ENCODE assay signal across 26 cellular contexts in the genomic region with DNA sequence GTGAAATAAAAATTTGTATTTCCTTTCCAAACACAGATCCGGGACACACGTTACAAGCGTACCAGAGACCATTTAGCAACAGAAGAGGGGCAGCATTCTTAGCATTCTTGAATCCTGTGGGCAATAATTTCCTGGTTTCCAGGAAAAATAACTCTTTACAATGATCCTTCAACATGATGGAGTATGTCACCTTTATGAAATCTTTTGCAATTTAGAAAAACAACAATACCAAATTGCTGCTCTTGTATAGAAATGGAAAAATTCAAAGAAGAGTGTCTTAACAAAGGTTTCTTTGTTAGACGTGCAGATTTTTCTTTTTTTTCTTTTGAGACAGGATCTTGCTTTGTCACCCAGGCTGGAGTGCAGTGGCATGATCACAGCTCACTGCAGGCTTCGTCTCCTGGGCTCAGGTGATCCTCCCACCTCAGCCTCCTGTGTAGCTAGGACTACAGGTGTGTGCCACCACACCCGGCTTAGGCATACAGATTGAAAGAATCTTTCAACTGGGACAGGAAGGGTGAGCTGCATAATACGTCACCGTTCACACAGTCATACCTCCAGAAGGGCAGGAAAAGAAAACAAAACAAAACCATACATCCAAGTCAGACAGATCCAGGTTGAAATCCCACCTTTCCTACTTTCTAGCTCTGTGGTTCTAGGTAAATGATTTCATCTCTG. TPM values are rescaled to one million over a fixed set of nuclear protein-coding genes. Genes with fewer than 3 reads are reported as not detected.
DNase-seq lines count a peak whose midpoint lies in the region; ATAC-seq and TF ChIP-seq lines count a peak whose summit lies in the region.
"Had no signal": no experiment of that assay in that cellular context is flagged by ENCODE, and none has a peak within 500 bp of the region (broad histone marks: within the 10 kb centered on the region; RNA-seq: fewer than 3 reads in every experiment).

No MANE protein-coding gene starts in this region.

- ATAC-seq in mucosa of descending colon (peak; percentile 58), HG03469 (IDR thresholded peaks at IDR 0.05; ENCODE audit: unreplicated experiment) (no peak)
- ATAC-seq in activated CD8-positive, alpha-beta memory T cell treated with anti-CD3 and anti-CD28 coated beads, Interleukin-2, amount 10 ng/mL, durations not matched to agents 7 days and 5 days: no peak
- ATAC-seq: activated CD4-positive, alpha-beta T cell treated with anti-CD3 and anti-CD28 coated beads for 36 hours; heart right ventricle; left cardiac atrium had no signal

- no peaks in the 10 kb centered on the region for H3K4me1 Mint-ChIP-seq in endodermal cell
- H3K4me1 Mint-ChIP-seq in activated CD8-positive, alpha-beta memory T cell treated with anti-CD3 and anti-CD28 coated beads, Interleukin-2, amount 10 ng/mL, durations not matched to agents 7 days and 5 days: peaks cover 4% of the 10 kb centered on the region
- H3K4me1 Mint-ChIP-seq: activated CD4-positive, alpha-beta T cell treated with anti-CD3 and anti-CD28 coated beads for 36 hours; brain; CD4-positive, CD25-positive, alpha-beta regulatory T cell had no signal

- TF ChIP-seq CTCF in PC-9 (conservative IDR thresholded peaks at IDR 0.05): no peak
- TF ChIP-seq CTCF in endodermal cell (conservative IDR thresholded peaks at IDR 0.05): no peak
- TF ChIP-seq CTCF in mucosa of descending colon (IDR thresholded peaks at IDR 0.05): no peak

- H3K9me3 ChIP-seq in PC-9 (ENCODE audit: insufficient read depth, low read depth) (no peaks in the 10 kb centered on the region), endodermal cell (ENCODE audit: control insufficient read depth, low read length) (no peaks in the 10 kb centered on the region), mucosa of descending colon (no peaks in the 10 kb centered on the region)
- H3K9me3 ChIP-seq: heart right ventricle, sigmoid colon, thoracic aorta had no signal

- H2AFZ ChIP-seq in PC-9: no peak overlapping the region

- 77 to 87% methylated on average over 6 to 8 of the region's 8 CpGs for WGBS in endodermal cell (ENCODE audit: insufficient coverage in 1 of 2, insufficient read length in 1 of 2), 2 experiments

- POLR2A ChIA-PET in PC-9 (lab: Charles Lee; ENCODE audit: unreplicated experiment): no interaction called here

- no peak overlapping the region for H3K4me2 ChIP-seq in PC-9

- DNase-seq in PC-9 (peak in 1 of 2 experiments; percentile 74), endodermal cell (no peak), mucosa of descending colon (no peak), superior temporal gyrus (ENCODE audit: extremely low spot score) (peak; percentile 24), NCI-H2107 (lab: John Stamatoyannopoulos, UW) (no peak), NCI-H1694 treated with DMSO at 0.1 percent for 48 hours (lab: John Stamatoyannopoulos, UW) (no peak)
- DNase-seq in activated CD8-positive, alpha-beta memory T cell treated with anti-CD3 and anti-CD28 coated beads, Interleukin-2, amount 10 ng/mL, durations not matched to agents 7 days and 5 days: no peak
- DNase-seq: activated CD4-positive, alpha-beta T cell treated with anti-CD3 and anti-CD28 coated beads for 36 hours; activated CD8-positive, alpha-beta memory T cell treated with anti-CD3 and anti-CD28 coated beads for 24 hours; activated naive CD4-positive, alpha-beta T cell; activated T-cell treated with anti-CD3 and anti-CD28 coated beads, Interleukin-2, amount 50 U/mL, for 48 hours; CD4-positive, CD25-positive, alpha-beta regulatory T cell; heart right ventricle; left cardiac atrium; mammary epithelial cell; NCI-H2081; NCI-H345; NCI-H748 treated with DMSO at 0.1 percent for 48 hours; RPMI8226; sigmoid colon; stimulated activated naive CD4-positive, alpha-beta T cell treated with Interleukin-2 at 50 U/mL for 16 hours had no signal

- CTCF ChIA-PET in PC-9 (lab: Charles Lee): interaction anchor here (0.6 kb wide), 1 partner anchor 98 kb away, joined by 4 read pairs; no protein-coding TSS in a partner anchor
- CTCF ChIA-PET in activated CD8-positive, alpha-beta memory T cell treated with anti-CD3 and anti-CD28 coated beads, Interleukin-2, amount 10 ng/mL, durations not matched to agents 7 days and 5 days (lab: Charles Lee): no interaction called here

- H3K27me3 Mint-ChIP-seq in endodermal cell (ENCODE audit: insufficient read depth): peaks cover 4% of the 10 kb centered on the region
- H3K27me3 Mint-ChIP-seq in activated CD8-positive, alpha-beta memory T cell treated with anti-CD3 and anti-CD28 coated beads, Interleukin-2, amount 10 ng/mL, durations not matched to agents 7 days and 5 days: peaks cover 4% of the 10 kb centered on the region
- H3K27me3 Mint-ChIP-seq: CD4-positive, CD25-positive, alpha-beta regulatory T cell; progenitor cell of endocrine pancreas had no signal

- BruUV-seq in PC-9 (replicated peaks; lab: Mats Ljungman, UMichigan): no TSS peak

- intact Hi-C loops in PC-9 (cut with micrococcal nuclease; ENCODE audit: unreplicated experiment): no loop called here
- intact Hi-C loops in mucosa of descending colon (cut with DNase I, micrococcal nuclease): no loop called here

- H3K36me3 ChIP-seq in PC-9 (ENCODE audit: low read depth) (no peaks in the 10 kb centered on the region), endodermal cell (ENCODE audit: control insufficient read depth, insufficient read depth, low read length) (no peaks in the 10 kb centered on the region), mucosa of descending colon (ENCODE audit: low read depth) (no peaks in the 10 kb centered on the region)
- H3K36me3 ChIP-seq: heart right ventricle, sigmoid colon, thoracic aorta had no signal

- H3K9me3 Mint-ChIP-seq in endodermal cell: no peaks in the 10 kb centered on the region
- H3K9me3 Mint-ChIP-seq in activated CD8-positive, alpha-beta memory T cell treated with anti-CD3 and anti-CD28 coated beads, Interleukin-2, amount 10 ng/mL, durations not matched to agents 7 days and 5 days (ENCODE audit: low read depth): no peaks in the 10 kb centered on the region
- H3K9me3 Mint-ChIP-seq: T-helper 2 cell treated with Interferon-gamma antibody and Interleukin-4, amounts not matched to agents 5 μg/mL and 100 μg/mL, for 36 hours had no signal

- H3K4me3 ChIP-seq in PC-9: no peak overlapping the region
- H3K4me3 ChIP-seq in endodermal cell (ENCODE audit: low read length): no peak overlapping the region
- H3K4me3 ChIP-seq in mucosa of descending colon: no peak overlapping the region
- H3K4me3 ChIP-seq: heart right ventricle, sigmoid colon, thoracic aorta had no signal

- H3K27ac ChIP-seq in PC-9 (peak overlapping the region; percentile 8; the same call in 1 of the 2 replicates), endodermal cell (ENCODE audit: low read depth, low read length) (no peak overlapping the region)
- H3K27ac ChIP-seq: heart right ventricle, sigmoid colon, thoracic aorta had no signal

- no peak overlapping the region for H3K4me3 Mint-ChIP-seq in endodermal cell
- no peak overlapping the region for H3K4me3 Mint-ChIP-seq in activated CD8-positive, alpha-beta memory T cell treated with anti-CD3 and anti-CD28 coated beads, Interleukin-2, amount 10 ng/mL, durations not matched to agents 7 days and 5 days
- H3K4me3 Mint-ChIP-seq: activated CD4-positive, alpha-beta T cell treated with anti-CD3 and anti-CD28 coated beads for 36 hours; brain; CD4-positive, CD25-positive, alpha-beta regulatory T cell; T-helper 2 cell treated with Interferon-gamma antibody and Interleukin-4, amounts not matched to agents 5 μg/mL and 100 μg/mL, for 36 hours had no signal

- peak overlapping the region; percentile 48 for H3K27ac Mint-ChIP-seq in endodermal cell
- no peak overlapping the region for H3K27ac Mint-ChIP-seq in activated CD8-positive, alpha-beta memory T cell treated with anti-CD3 and anti-CD28 coated beads, Interleukin-2, amount 10 ng/mL, durations not matched to agents 7 days and 5 days
- H3K27ac Mint-ChIP-seq: activated CD4-positive, alpha-beta T cell treated with anti-CD3 and anti-CD28 coated beads for 36 hours; brain; CD4-positive, CD25-positive, alpha-beta regulatory T cell; progenitor cell of endocrine pancreas; T-helper 2 cell treated with Interferon-gamma antibody and Interleukin-4, amounts not matched to agents 5 μg/mL and 100 μg/mL, for 36 hours had no signal

- H3K36me3 Mint-ChIP-seq in endodermal cell (ENCODE audit: low read depth): no peaks in the 10 kb centered on the region
- no peaks in the 10 kb centered on the region for H3K36me3 Mint-ChIP-seq in activated CD8-positive, alpha-beta memory T cell treated with anti-CD3 and anti-CD28 coated beads, Interleukin-2, amount 10 ng/mL, durations not matched to agents 7 days and 5 days
- H3K36me3 Mint-ChIP-seq: brain; CD4-positive, CD25-positive, alpha-beta regulatory T cell had no signal

- no peaks in the 10 kb centered on the region for H3K79me2 ChIP-seq in PC-9 (ENCODE audit: low read depth)

- H3F3A ChIP-seq in PC-9 (ENCODE audit: insufficient read depth, low read depth): peaks cover 12% of the 10 kb centered on the region

- H4K20me1 ChIP-seq in PC-9 (ENCODE audit: insufficient read depth): no peaks in the 10 kb centered on the region

- H3K4me1 ChIP-seq in PC-9 (replicated peaks; ENCODE audit: insufficient read depth): peaks cover 20% of the 10 kb centered on the region
- no peaks in the 10 kb centered on the region for H3K4me1 ChIP-seq in endodermal cell (ENCODE audit: control insufficient read depth, insufficient read depth, low read length)
- no peaks in the 10 kb centered on the region for H3K4me1 ChIP-seq in mucosa of descending colon (ENCODE audit: low read depth)
- H3K4me1 ChIP-seq: heart right ventricle, sigmoid colon had no signal

- H3K27me3 ChIP-seq in PC-9 (ENCODE audit: insufficient read depth, low read depth) (no peaks in the 10 kb centered on the region), endodermal cell (ENCODE audit: control insufficient read depth, insufficient read depth, low read length, poor library complexity, severe bottlenecking) (no peaks in the 10 kb centered on the region)
- H3K27me3 ChIP-seq: heart right ventricle, sigmoid colon had no signal

- no peaks in the 10 kb centered on the region for H3K9me2 ChIP-seq in PC-9 (ENCODE audit: insufficient read depth)

- H3K9ac ChIP-seq in endodermal cell (ENCODE audit: extremely low read depth, low read length, poor library complexity, severe bottlenecking): no peak overlapping the region

RNA-seq across cellular contexts. Expression of a gene that starts 10.8 kb away (rescaled TPM):
- total RNA-seq in PC-9 (2021): 51.7 and 71.1 TPM in 2 replicates
- 100 to 1,000 TPM; 109 to 118 TPM for total RNA-seq in endodermal cell
- 96.8 TPM for polyA plus RNA-seq in endodermal cell (2013, experiment 1 of 2)
- 109 TPM for polyA plus RNA-seq in endodermal cell (2013, experiment 2 of 2)
- 10 to 100 TPM; 14.2 to 18.3 (median 18.0) TPM for total RNA-seq in mucosa of descending colon
- 10 to 100 TPM in 1 of 2 experiments, 1 to 10 TPM in 1; 7.1 to 12.1 TPM for total RNA-seq in activated CD8-positive, alpha-beta memory T cell treated with anti-CD3 and anti-CD28 coated beads, Interleukin-2, amount 10 ng/mL, durations not matched to agents 7 days and 5 days

RNA-seq across cellular contexts. Expression of a gene that starts 29.9 kb away (rescaled TPM):
- total RNA-seq in PC-9 (2021) (0.92 and 2.3 TPM in 2 replicates), endodermal cell (1 to 10 TPM; 2.9 to 3.9 TPM), mucosa of descending colon (1 to 10 TPM in 1 of 3 donors, under 1 TPM in 2; 0.39 to 1.6 (median 0.58) TPM)
- 3.2 TPM for polyA plus RNA-seq in endodermal cell (2013, experiment 1 of 2)
- 2.9 TPM for polyA plus RNA-seq in endodermal cell (2013, experiment 2 of 2)
- not detected for total RNA-seq in activated CD8-positive, alpha-beta memory T cell treated with anti-CD3 and anti-CD28 coated beads, Interleukin-2, amount 10 ng/mL, durations not matched to agents 7 days and 5 days
- total RNA-seq: CD4-positive, CD25-positive, alpha-beta regulatory T cell had no signal
